9 cellular contexts compared by ENCODE assay signal in the genomic region with DNA sequence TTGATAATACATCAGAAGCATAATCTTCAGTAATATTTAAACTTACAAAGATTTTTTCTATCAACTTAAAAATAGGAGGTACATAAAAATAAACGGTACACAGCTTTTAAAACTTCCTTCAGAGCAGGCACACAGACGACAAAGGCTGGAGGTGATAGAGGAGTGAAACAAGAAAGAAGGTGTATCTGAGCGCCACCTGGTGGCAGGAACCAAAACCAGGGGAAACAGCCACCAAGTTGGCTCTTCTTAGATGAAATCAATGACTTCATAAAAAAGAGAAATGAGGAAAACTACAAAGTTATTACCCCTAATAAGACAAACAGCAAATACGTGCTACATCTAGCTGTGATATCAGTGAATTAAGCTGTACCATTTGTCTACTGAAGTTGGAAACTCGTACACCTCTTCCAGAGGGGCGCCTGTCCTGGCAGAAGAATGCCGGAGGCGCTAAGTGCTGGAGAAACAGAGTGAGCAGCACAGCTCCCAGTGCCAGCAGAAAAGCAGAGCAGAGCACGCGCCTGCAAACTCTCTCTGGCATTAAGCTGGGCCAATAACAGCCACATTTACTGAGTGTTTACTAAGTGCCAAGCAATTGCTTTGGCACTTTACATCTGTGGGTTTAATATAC.
A peak's percentile ranks its signal among the peaks of the same experiment; 100 is the strongest.
DNase-seq lines count a peak whose midpoint lies in the region; ATAC-seq and TF ChIP-seq lines count a peak whose summit lies in the region.
"Had no signal": no experiment of that assay in that cellular context is flagged by ENCODE, and none has a peak within 500 bp of the region (broad histone marks: within the 10 kb centered on the region; RNA-seq: fewer than 3 reads in every experiment).

No MANE protein-coding gene starts in this region.

- peak; percentile 82 for TF ChIP-seq CTCF in WI38 (IDR thresholded peaks at IDR 0.05; ENCODE audit: low read depth, low read length)
- TF ChIP-seq CTCF in mammary epithelial cell (conservative IDR thresholded peaks at IDR 0.05 in 1 of 2, IDR thresholded peaks at IDR 0.05 in 1 of 2; ENCODE audit: extremely low read depth in 1 of 2, insufficient read depth in 1 of 2, low read depth in 1 of 2, low read length in 2 of 2): peak; percentile 51 to 59

- 39% methylated on average over 10 of the region's 10 CpGs for WGBS in mammary epithelial cell (ENCODE audit: low coverage, missing lambda C conversion rate)

- in situ Hi-C loops in mammary epithelial cell (cut with MboI; ENCODE audit: low sequenced_read_pairs in 2 of 2): loop anchor here in 1 of 2 donors (25.0 kb wide), 1 partner anchor 682 kb away; no protein-coding TSS in a partner anchor

- H3K9me3 ChIP-seq in mammary epithelial cell (replicated peaks; ENCODE audit: insufficient read depth, low read length): peaks cover 17% of the 10 kb centered on the region
- H3K9me3 ChIP-seq: BLaER1 had no signal

- dilution Hi-C loops in mammary epithelial cell (cut with HindIII; ENCODE audit: low sequenced_read_pairs): loop anchor here (25.0 kb wide), 1 partner anchor 482 kb away; no protein-coding TSS in a partner anchor

- intact Hi-C loops in mammary epithelial cell (cut with micrococcal nuclease): no loop called here

- H3K27ac ChIP-seq in mammary epithelial cell (ENCODE audit: insufficient read depth, low read depth, low read length): no peak overlapping the region
- H3K27ac ChIP-seq: BLaER1 had no signal

- H3K4me1 ChIP-seq in mammary epithelial cell (ENCODE audit: insufficient read depth, low read length): no peaks in the 10 kb centered on the region
- H3K4me1 ChIP-seq: BLaER1 had no signal

- H4K20me1 ChIP-seq in mammary epithelial cell (ENCODE audit: insufficient read depth, low read length): no peaks in the 10 kb centered on the region

- H3K27me3 ChIP-seq in mammary epithelial cell (ENCODE audit: insufficient read depth, low read length): no peaks in the 10 kb centered on the region
- H3K27me3 ChIP-seq: BLaER1 had no signal

- no peak overlapping the region for H2AFZ ChIP-seq in mammary epithelial cell (ENCODE audit: low read depth, low read length)

- no peak for ATAC-seq in GM21390 (IDR thresholded peaks at IDR 0.05; ENCODE audit: unreplicated experiment)

- H3K36me3 ChIP-seq in mammary epithelial cell (ENCODE audit: insufficient read depth, low read length): peaks cover 28% of the 10 kb centered on the region

- DNase-seq in DMS 273 (lab: John Stamatoyannopoulos, UW; ENCODE audit: unreplicated experiment) (peak; percentile 75), DMS 273 treated with DMSO at 0.1 percent for 48 hours (lab: John Stamatoyannopoulos, UW) (no peak), NCI-H2107 treated with DMSO at 0.1 percent for 48 hours (lab: John Stamatoyannopoulos, UW; ENCODE audit: unreplicated experiment) (peak; percentile 64), mammary epithelial cell (no peak), kidney glomerular epithelial cell (lab: John Stamatoyannopoulos, UW) (peak; percentile 61)
- peak; percentile 60 for DNase-seq in stimulated activated CD4-positive, alpha-beta T cell treated with anti-CD3 and anti-CD28 coated beads, Interleukin-4, amount 100 ng/mL, for 24 hours

- no TSS peak for BruUV-seq in mammary epithelial cell (replicated peaks; lab: Mats Ljungman, UMichigan)

- no peak overlapping the region for H3K9ac ChIP-seq in mammary epithelial cell (ENCODE audit: insufficient read depth, low read length)
- H3K9ac ChIP-seq: BLaER1 had no signal

- H3K79me2 ChIP-seq in mammary epithelial cell (ENCODE audit: insufficient read depth, low read length): peaks cover 3% of the 10 kb centered on the region

- H3K4me3 ChIP-seq in WI38 (ENCODE audit: low read depth, low read length) (no peak overlapping the region), mammary epithelial cell (replicated peaks in 1 of 3; ENCODE audit: insufficient read depth in 1 of 3, low read depth in 2 of 3, low read length in 3 of 3) (no peak overlapping the region)
- H3K4me3 ChIP-seq: BLaER1 had no signal

- CTCF ChIA-PET in mammary epithelial cell (lab: Charles Lee; ENCODE audit: low non-redundant PET): interaction anchor here (1.0 kb wide), 1 partner anchor 10 kb away, joined by 6 read pairs; no protein-coding TSS in a partner anchor

- no peak overlapping the region for H3K4me2 ChIP-seq in mammary epithelial cell (ENCODE audit: insufficient read depth, low read depth, low read length)
- H3K4me2 ChIP-seq: BLaER1 had no signal

Comparison
In these comparisons a context has a peak if more than half of its experiments do, and no peak if none do; other contexts are left out.
1. DNase-seq: peak in DMS 273 (single experiment), NCI-H2107 treated with DMSO at 0.1 percent for 48 hours (single experiment), kidney glomerular epithelial cell (single experiment) and stimulated activated CD4-positive, alpha-beta T cell treated with anti-CD3 and anti-CD28 coated beads, Interleukin-4, amount 100 ng/mL, for 24 hours (single experiment); none in DMS 273 treated with DMSO at 0.1 percent for 48 hours (single experiment) and mammary epithelial cell (single experiment).